In the genomic region with DNA sequence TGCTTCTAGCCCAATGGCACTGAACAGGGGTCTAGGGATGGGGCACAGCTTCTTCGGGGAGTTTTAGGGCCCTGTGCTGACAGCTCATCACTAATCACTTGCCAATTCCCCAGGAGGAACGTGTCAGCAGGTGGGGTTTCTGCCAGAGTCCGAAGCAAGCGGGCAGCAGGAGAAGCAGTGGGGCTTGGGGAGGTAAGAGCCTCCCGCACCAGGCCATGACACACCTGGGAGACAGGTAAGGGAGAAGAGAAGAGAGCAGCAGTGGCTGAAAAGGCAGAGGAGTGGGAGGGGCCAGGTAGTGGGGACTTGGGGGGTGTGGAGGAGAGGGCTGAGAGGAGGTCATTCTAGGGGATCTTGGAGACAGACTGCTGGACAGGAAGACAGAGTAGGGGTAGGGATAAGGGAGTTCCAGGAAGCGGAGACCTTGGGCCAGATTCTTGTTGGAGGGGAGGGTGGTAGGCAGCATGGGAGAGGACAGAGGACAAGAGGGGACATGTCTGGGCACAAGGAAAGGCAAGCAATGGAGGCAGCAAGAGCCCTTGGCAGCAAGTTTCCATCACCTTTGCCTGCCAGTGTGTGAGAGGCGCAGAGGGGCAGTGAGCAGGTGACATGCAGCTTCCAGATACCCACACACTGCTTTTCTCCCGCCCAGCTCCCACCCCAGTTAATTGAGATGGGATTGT, we compare ENCODE assay signal across 1 cellular context.
TF ChIP-seq lines count a peak whose summit lies in the region.

No MANE protein-coding gene starts in this region.

TF ChIP-seq in WTC11, 78 proteins besides CTCF, POLR2A, EP300 and RAD21:
- no peak for TF ChIP-seq TEAD4 (CRISPR knock-in tag; IDR thresholded peaks at IDR 0.05)
- no peak for TF ChIP-seq IRF2 (CRISPR knock-in tag; IDR thresholded peaks at IDR 0.05; ENCODE audit: borderline replicate concordance, low read depth)
- TF ChIP-seq, protein P1, sequence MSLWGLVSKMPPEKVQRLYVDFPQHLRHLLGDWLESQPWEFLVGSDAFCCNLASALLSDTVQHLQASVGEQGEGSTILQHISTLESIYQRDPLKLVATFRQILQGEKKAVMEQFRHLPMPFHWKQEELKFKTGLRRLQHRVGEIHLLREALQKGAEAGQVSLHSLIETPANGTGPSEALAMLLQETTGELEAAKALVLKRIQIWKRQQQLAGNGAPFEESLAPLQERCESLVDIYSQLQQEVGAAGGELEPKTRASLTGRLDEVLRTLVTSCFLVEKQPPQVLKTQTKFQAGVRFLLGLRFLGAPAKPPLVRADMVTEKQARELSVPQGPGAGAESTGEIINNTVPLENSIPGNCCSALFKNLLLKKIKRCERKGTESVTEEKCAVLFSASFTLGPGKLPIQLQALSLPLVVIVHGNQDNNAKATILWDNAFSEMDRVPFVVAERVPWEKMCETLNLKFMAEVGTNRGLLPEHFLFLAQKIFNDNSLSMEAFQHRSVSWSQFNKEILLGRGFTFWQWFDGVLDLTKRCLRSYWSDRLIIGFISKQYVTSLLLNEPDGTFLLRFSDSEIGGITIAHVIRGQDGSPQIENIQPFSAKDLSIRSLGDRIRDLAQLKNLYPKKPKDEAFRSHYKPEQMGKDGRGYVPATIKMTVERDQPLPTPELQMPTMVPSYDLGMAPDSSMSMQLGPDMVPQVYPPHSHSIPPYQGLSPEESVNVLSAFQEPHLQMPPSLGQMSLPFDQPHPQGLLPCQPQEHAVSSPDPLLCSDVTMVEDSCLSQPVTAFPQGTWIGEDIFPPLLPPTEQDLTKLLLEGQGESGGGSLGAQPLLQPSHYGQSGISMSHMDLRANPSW (CRISPR knock-in tag; conservative IDR thresholded peaks at IDR 0.05; ENCODE audit: low read depth): no peak
- TF ChIP-seq RELA (CRISPR knock-in tag; IDR thresholded peaks at IDR 0.05; ENCODE audit: borderline replicate concordance): no peak
- no peak for TF ChIP-seq OVOL2 (CRISPR knock-in tag; IDR thresholded peaks at IDR 0.05; ENCODE audit: borderline replicate concordance)
- TF ChIP-seq, protein P2, sequence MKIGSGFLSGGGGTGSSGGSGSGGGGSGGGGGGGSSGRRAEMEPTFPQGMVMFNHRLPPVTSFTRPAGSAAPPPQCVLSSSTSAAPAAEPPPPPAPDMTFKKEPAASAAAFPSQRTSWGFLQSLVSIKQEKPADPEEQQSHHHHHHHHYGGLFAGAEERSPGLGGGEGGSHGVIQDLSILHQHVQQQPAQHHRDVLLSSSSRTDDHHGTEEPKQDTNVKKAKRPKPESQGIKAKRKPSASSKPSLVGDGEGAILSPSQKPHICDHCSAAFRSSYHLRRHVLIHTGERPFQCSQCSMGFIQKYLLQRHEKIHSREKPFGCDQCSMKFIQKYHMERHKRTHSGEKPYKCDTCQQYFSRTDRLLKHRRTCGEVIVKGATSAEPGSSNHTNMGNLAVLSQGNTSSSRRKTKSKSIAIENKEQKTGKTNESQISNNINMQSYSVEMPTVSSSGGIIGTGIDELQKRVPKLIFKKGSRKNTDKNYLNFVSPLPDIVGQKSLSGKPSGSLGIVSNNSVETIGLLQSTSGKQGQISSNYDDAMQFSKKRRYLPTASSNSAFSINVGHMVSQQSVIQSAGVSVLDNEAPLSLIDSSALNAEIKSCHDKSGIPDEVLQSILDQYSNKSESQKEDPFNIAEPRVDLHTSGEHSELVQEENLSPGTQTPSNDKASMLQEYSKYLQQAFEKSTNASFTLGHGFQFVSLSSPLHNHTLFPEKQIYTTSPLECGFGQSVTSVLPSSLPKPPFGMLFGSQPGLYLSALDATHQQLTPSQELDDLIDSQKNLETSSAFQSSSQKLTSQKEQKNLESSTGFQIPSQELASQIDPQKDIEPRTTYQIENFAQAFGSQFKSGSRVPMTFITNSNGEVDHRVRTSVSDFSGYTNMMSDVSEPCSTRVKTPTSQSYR (CRISPR knock-in tag; IDR thresholded peaks at IDR 0.05): no peak
- TF ChIP-seq RORB (CRISPR knock-in tag; IDR thresholded peaks at IDR 0.05): no peak
- TF ChIP-seq NFE2L1 (CRISPR knock-in tag; IDR thresholded peaks at IDR 0.05): no peak
- TF ChIP-seq NFATC4 (CRISPR knock-in tag; IDR thresholded peaks at IDR 0.05): no peak
- TF ChIP-seq, protein P3, sequence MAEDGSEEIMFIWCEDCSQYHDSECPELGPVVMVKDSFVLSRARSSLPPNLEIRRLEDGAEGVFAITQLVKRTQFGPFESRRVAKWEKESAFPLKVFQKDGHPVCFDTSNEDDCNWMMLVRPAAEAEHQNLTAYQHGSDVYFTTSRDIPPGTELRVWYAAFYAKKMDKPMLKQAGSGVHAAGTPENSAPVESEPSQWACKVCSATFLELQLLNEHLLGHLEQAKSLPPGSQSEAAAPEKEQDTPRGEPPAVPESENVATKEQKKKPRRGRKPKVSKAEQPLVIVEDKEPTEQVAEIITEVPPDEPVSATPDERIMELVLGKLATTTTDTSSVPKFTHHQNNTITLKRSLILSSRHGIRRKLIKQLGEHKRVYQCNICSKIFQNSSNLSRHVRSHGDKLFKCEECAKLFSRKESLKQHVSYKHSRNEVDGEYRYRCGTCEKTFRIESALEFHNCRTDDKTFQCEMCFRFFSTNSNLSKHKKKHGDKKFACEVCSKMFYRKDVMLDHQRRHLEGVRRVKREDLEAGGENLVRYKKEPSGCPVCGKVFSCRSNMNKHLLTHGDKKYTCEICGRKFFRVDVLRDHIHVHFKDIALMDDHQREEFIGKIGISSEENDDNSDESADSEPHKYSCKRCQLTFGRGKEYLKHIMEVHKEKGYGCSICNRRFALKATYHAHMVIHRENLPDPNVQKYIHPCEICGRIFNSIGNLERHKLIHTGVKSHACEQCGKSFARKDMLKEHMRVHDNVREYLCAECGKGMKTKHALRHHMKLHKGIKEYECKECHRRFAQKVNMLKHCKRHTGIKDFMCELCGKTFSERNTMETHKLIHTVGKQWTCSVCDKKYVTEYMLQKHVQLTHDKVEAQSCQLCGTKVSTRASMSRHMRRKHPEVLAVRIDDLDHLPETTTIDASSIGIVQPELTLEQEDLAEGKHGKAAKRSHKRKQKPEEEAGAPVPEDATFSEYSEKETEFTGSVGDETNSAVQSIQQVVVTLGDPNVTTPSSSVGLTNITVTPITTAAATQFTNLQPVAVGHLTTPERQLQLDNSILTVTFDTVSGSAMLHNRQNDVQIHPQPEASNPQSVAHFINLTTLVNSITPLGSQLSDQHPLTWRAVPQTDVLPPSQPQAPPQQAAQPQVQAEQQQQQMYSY (CRISPR knock-in tag; IDR thresholded peaks at IDR 0.05): no peak
- TF ChIP-seq PRRX2 (CRISPR knock-in tag; IDR thresholded peaks at IDR 0.05): no peak
- TF ChIP-seq ZNF416 (CRISPR knock-in tag; IDR thresholded peaks at IDR 0.05): no peak
- TF ChIP-seq MXD4 (CRISPR knock-in tag; IDR thresholded peaks at IDR 0.05; ENCODE audit: borderline replicate concordance): no peak
- TF ChIP-seq ZNF423 (CRISPR knock-in tag; IDR thresholded peaks at IDR 0.05): no peak
- no peak for TF ChIP-seq MYBL2 (CRISPR knock-in tag; IDR thresholded peaks at IDR 0.05)
